ENCODE assay signal across 8 cellular contexts in genomic region chr5:171494452-171495121, GRCh38.
DNase-seq lines count a peak whose midpoint lies in the region; TF ChIP-seq lines count a peak whose summit lies in the region.

No MANE protein-coding gene starts in this region.

- H4K20me1 ChIP-seq in PC-9 (ENCODE audit: insufficient read depth) (no peaks in the 10 kb centered on the region), osteoblast (ENCODE audit: insufficient read depth, low read length) (no peaks in the 10 kb centered on the region)

- DNase-seq in COR-L47 (lab: John Stamatoyannopoulos, UW) (peak; percentile 57), PC-9 (peak; percentile 87 to 91), fibroblast of mammary gland (ENCODE audit: low read depth) (peak; percentile 92), osteoblast (ENCODE audit: insufficient read length, low spot score, missing footprints) (peak; percentile 86), DMS114 treated with DMSO at 0.1 percent for 48 hours (lab: John Stamatoyannopoulos, UW; ENCODE audit: unreplicated experiment) (no peak), NOMO-1 treated with DMSO at 0.1 percent for 48 hours (lab: John Stamatoyannopoulos, UW; ENCODE audit: unreplicated experiment) (no peak), NAMALWA (ENCODE audit: low spot score) (no peak)
- no peak for DNase-seq in activated T-cell treated with anti-CD3 and anti-CD28 coated beads, Interleukin-2, amount 50 U/mL, for 24 hours

- H3K27ac ChIP-seq in PC-9 = peak overlapping the region; percentile 94
- peak overlapping the region; percentile 22 for H3K27ac ChIP-seq in osteoblast (ENCODE audit: low read depth, low read length)

- no peaks in the 10 kb centered on the region for H3K4me1 Mint-ChIP-seq in activated T-cell treated with anti-CD3 and anti-CD28 coated beads, Interleukin-2, amount 50 U/mL, for 24 hours (ENCODE audit: low read depth)

- H3K27me3 ChIP-seq in PC-9 (ENCODE audit: insufficient read depth, low read depth) = no peaks in the 10 kb centered on the region
- H3K27me3 ChIP-seq in osteoblast (ENCODE audit: insufficient read depth, low read length) = peaks cover 9% of the 10 kb centered on the region

- peak overlapping the region; percentile 67; the same call in 1 of the 2 replicates for H2AFZ ChIP-seq in PC-9
- peak overlapping the region; percentile 77 for H2AFZ ChIP-seq in osteoblast (ENCODE audit: low read length)

- H3K9me2 ChIP-seq in PC-9 (ENCODE audit: insufficient read depth) = no peaks in the 10 kb centered on the region

- POLR2A ChIA-PET in PC-9 (lab: Charles Lee; ENCODE audit: unreplicated experiment) = interaction anchor here (0.7 to 1.5 kb wide), 2 partner anchors 27 to 49 kb away, joined by 4 to 10 read pairs; no protein-coding TSS in a partner anchor

- no peaks in the 10 kb centered on the region for H3K9me3 Mint-ChIP-seq in activated T-cell treated with anti-CD3 and anti-CD28 coated beads, Interleukin-2, amount 50 U/mL, for 24 hours

- H3K9me3 ChIP-seq in PC-9 (ENCODE audit: insufficient read depth, low read depth) = no peaks in the 10 kb centered on the region
- H3K9me3 ChIP-seq in osteoblast (ENCODE audit: low read depth, low read length) = no peaks in the 10 kb centered on the region

- H3F3A ChIP-seq in PC-9 (ENCODE audit: insufficient read depth, low read depth) = peaks cover 45% of the 10 kb centered on the region

- H3K79me2 ChIP-seq in PC-9 (ENCODE audit: low read depth) (no peaks in the 10 kb centered on the region), osteoblast (ENCODE audit: insufficient read depth, low read length) (no peaks in the 10 kb centered on the region)

- no peaks in the 10 kb centered on the region for H3K36me3 Mint-ChIP-seq in activated T-cell treated with anti-CD3 and anti-CD28 coated beads, Interleukin-2, amount 50 U/mL, for 24 hours (ENCODE audit: low read depth)

- H3K27ac Mint-ChIP-seq in activated T-cell treated with anti-CD3 and anti-CD28 coated beads, Interleukin-2, amount 50 U/mL, for 24 hours = no peak overlapping the region

- TF ChIP-seq CTCF in PC-9 (conservative IDR thresholded peaks at IDR 0.05) = no peak
- no peak for TF ChIP-seq CTCF in fibroblast of mammary gland (conservative IDR thresholded peaks at IDR 0.05; ENCODE audit: control insufficient read depth, insufficient read depth, low read depth, low read length)
- no peak for TF ChIP-seq CTCF in osteoblast (IDR thresholded peaks at IDR 0.05; ENCODE audit: extremely low read depth, low read depth, low read length)

- H3K4me3 Mint-ChIP-seq in activated T-cell treated with anti-CD3 and anti-CD28 coated beads, Interleukin-2, amount 50 U/mL, for 24 hours = no peak overlapping the region

- H3K36me3 ChIP-seq in PC-9 (ENCODE audit: low read depth) (no peaks in the 10 kb centered on the region), osteoblast (ENCODE audit: insufficient read depth, low read length) (no peaks in the 10 kb centered on the region)

- TSS peak; percentile 76 for BruUV-seq in PC-9 (replicated peaks; lab: Mats Ljungman, UMichigan)

- H3K4me1 ChIP-seq in PC-9 (replicated peaks; ENCODE audit: insufficient read depth) = peaks cover 51% of the 10 kb centered on the region
- peaks cover 12% of the 10 kb centered on the region for H3K4me1 ChIP-seq in osteoblast (ENCODE audit: insufficient read depth, low read length)

- H3K4me2 ChIP-seq in PC-9 (peak overlapping the region; percentile 78), osteoblast (ENCODE audit: insufficient read depth, low read length) (peak overlapping the region; percentile 52)

- H3K27me3 Mint-ChIP-seq in activated T-cell treated with anti-CD3 and anti-CD28 coated beads, Interleukin-2, amount 50 U/mL, for 24 hours = peaks cover 16% of the 10 kb centered on the region

- intact Hi-C loops in PC-9 (cut with micrococcal nuclease; ENCODE audit: unreplicated experiment) = loop anchor here (1.0 to 5.0 kb wide), 4 partner anchors 18 to 173 kb away; no protein-coding TSS in a partner anchor

- CTCF ChIA-PET in PC-9 (lab: Charles Lee) = interaction anchor here (1.0 kb wide), 1 partner anchor 26 kb away, joined by 5 read pairs; no protein-coding TSS in a partner anchor

- peak overlapping the region; percentile 45; the same call in 1 of the 2 replicates for H3K4me3 ChIP-seq in PC-9
- no peak overlapping the region for H3K4me3 ChIP-seq in fibroblast of mammary gland (ENCODE audit: control insufficient read depth, low read depth, low read length)
- peak overlapping the region; percentile 48 for H3K4me3 ChIP-seq in osteoblast (ENCODE audit: insufficient read depth, low read length)

Comparison
In these comparisons a context has a peak if more than half of its experiments do, and no peak if none do; other contexts are left out.
1. DNase-seq: peak in COR-L47 (single experiment), PC-9 (2 of 2), fibroblast of mammary gland (single experiment) and osteoblast (single experiment); none in DMS114 treated with DMSO at 0.1 percent for 48 hours (single experiment), NOMO-1 treated with DMSO at 0.1 percent for 48 hours (single experiment), activated T-cell treated with anti-CD3 and anti-CD28 coated beads, Interleukin-2, amount 50 U/mL, for 24 hours (single experiment) and NAMALWA (single experiment).